7 cellular contexts compared by ENCODE assay signal in genomic region chr4:120156115-120156718, GRCh38.
DNase-seq lines count a peak whose midpoint lies in the region; ATAC-seq, FAIRE-seq and TF ChIP-seq lines count a peak whose summit lies in the region.

No MANE protein-coding gene starts in this region.

- TF ChIP-seq CTCF in left lung (IDR thresholded peaks at IDR 0.05), result peak; percentile 44 to 48

- DNase-seq in DMS 273 (lab: John Stamatoyannopoulos, UW; ENCODE audit: unreplicated experiment) (peak; percentile 70), NCI-H748 treated with DMSO at 0.1 percent for 48 hours (lab: John Stamatoyannopoulos, UW) (peak; percentile 4), brain pericyte (ENCODE audit: low read depth, low spot score) (peak; percentile 37), left lung (no peak), urothelium cell line (ENCODE audit: low spot score) (peak; percentile 5)

- no peak overlapping the region for H3K27ac ChIP-seq in left lung

- intact Hi-C loops in left lung (cut with DNase I), result no loop called here

- no peaks in the 10 kb centered on the region for H3K9me3 ChIP-seq in left lung

- no peak overlapping the region for H3K4me3 ChIP-seq in left lung

- no peaks in the 10 kb centered on the region for H3K36me3 ChIP-seq in left lung

- H3K4me1 ChIP-seq in left lung, result peaks cover 0 to 5% of the 10 kb centered on the region in 2 donors

- no peak for FAIRE-seq in urothelium cell line (lab: Jason Lieb, UNC)

- ATAC-seq in GM18861 (IDR thresholded peaks at IDR 0.05; ENCODE audit: unreplicated experiment) (peak; percentile 91), HG03354 (IDR thresholded peaks at IDR 0.05; ENCODE audit: poor library complexity, severe bottlenecking, unreplicated experiment) (peak; percentile 78), left lung (peak; percentile 71)

- H3K27me3 ChIP-seq in left lung, result no peaks in the 10 kb centered on the region

Comparison
In these comparisons a context has a peak if more than half of its experiments do, and no peak if none do; other contexts are left out.
1. DNase-seq: peak in DMS 273 (single experiment), NCI-H748 treated with DMSO at 0.1 percent for 48 hours (single experiment), brain pericyte (single experiment) and urothelium cell line (single experiment); none in left lung (0 of 2).
2. Peak in every context shown above with its lines, with median percentiles within 50 percentile points of each other: ATAC-seq.